8 cellular contexts compared by ENCODE assay signal in the genomic region with DNA sequence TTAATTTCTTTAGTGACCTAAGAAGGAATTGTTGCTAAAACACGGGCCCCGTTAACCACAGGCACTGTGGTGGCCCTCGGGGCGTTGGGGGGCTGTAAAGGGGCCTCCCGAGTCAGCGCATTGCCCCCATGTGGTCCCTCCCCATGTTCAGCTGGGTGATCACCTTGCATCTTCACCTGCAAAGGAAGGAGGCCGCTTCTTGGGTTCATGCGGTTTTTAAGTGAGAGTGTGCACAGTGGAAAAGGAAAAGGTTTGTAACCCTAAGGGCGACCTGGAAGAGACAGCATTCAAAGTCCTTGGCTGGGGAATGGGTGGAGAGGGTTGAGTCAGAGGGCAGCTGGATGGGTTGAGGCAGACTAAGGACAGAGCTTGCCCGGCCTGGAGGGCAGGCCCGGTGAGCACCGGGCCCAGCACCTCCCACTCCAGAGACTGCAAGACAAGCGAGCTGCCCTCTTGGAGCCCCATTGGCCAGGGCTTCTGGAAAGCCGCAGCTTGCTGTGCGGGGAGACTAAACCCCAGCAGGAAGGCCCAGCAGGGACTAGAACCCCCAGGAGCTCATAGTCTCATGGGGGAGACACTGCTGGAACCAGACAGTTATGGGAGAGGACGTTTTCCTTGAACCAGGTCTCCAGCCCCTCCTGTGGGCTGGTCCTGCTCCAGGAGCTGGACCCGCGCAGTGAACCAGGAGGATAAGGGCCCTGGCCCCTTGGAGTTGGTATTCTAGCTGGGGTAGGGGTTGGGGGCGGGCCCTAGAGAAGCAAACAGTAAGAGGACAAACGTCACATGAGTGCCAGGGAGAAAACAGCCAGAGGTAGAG. TPM values are rescaled to one million over a fixed set of nuclear protein-coding genes. Genes with fewer than 3 reads are reported as not detected.
DNase-seq lines count a peak whose midpoint lies in the region; TF ChIP-seq lines count a peak whose summit lies in the region.

No MANE protein-coding gene starts in this region.

- WGBS in liver, result 60% methylated on average over 20 of the region's 20 CpGs
- WGBS in thyroid gland, 2 donors, result 67 to 71% methylated on average over 16 to 20 of the region's 20 CpGs

- TF ChIP-seq CTCF in MCF 10A (IDR thresholded peaks at IDR 0.05; ENCODE audit: unreplicated experiment) (no peak), liver (IDR thresholded peaks at IDR 0.05; ENCODE audit: low read depth, low read length, missing input control) (no peak), thyroid gland (IDR thresholded peaks at IDR 0.05) (no peak)

- no TSS peak for BruUV-seq in MCF 10A (replicated peaks; lab: Mats Ljungman, UMichigan)

- H3K9me3 Mint-ChIP-seq in activated CD4-positive, alpha-beta T cell treated with anti-CD3 and anti-CD28 coated beads, Interleukin-2, amount 10 ng/mL, durations not matched to agents 24 days and 14 days, result no peaks in the 10 kb centered on the region
- no peaks in the 10 kb centered on the region for H3K9me3 Mint-ChIP-seq in MCF 10A (ENCODE audit: unreplicated experiment)

- CTCF ChIA-PET in MCF 10A (lab: Yijun Ruan, JAX), result interaction anchor here (0.5 to 9.8 kb wide), 50 partner anchors 7 to 1400 kb away, joined by 3 to 117 read pairs (median 4); partner anchors contain the start of gene RGMA

- peak overlapping the region; percentile 63 for H3K27ac Mint-ChIP-seq in activated CD4-positive, alpha-beta T cell treated with anti-CD3 and anti-CD28 coated beads, Interleukin-2, amount 10 ng/mL, durations not matched to agents 24 days and 14 days
- peak overlapping the region; percentile 95 for H3K27ac Mint-ChIP-seq in MCF 10A (ENCODE audit: low read depth, unreplicated experiment)

- TF ChIP-seq POLR2A in thyroid gland (IDR thresholded peaks at IDR 0.05), result no peak

- DNase-seq in activated CD4-positive, alpha-beta T cell treated with anti-CD3 and anti-CD28 coated beads, Interleukin-2, amount 10 ng/mL, durations not matched to agents 24 days and 14 days, result no peak
- DNase-seq in activated CD4-positive, alpha-beta T cell treated with anti-CD3 and anti-CD28 coated beads, Interleukin-2, amount 50 U/mL, for 48 hours, result no peak
- DNase-seq in MCF 10A (ENCODE audit: unreplicated experiment) (peak; percentile 78), thyroid gland (no peak), HAP-1 (ENCODE audit: low spot score in 2 of 2) (no peak), OCI-M1 (lab: John Stamatoyannopoulos, UW) (no peak)
- no peak for DNase-seq in activated naive CD4-positive, alpha-beta T cell (lab: John Stamatoyannopoulos, UW)

- H3K36me3 ChIP-seq in liver (ENCODE audit: control insufficient read depth in 4 of 4, insufficient read depth in 3 of 4, low read depth in 1 of 4, low read length in 3 of 4) (peaks cover 2 to 13% (median 4%) of the 10 kb centered on the region in 4 donors), thyroid gland (peaks cover 17 to 21% of the 10 kb centered on the region in 2 donors), HAP-1 (replicated peaks) (peaks cover 23% of the 10 kb centered on the region)

- peaks cover 28% of the 10 kb centered on the region for H3K36me3 Mint-ChIP-seq in activated CD4-positive, alpha-beta T cell treated with anti-CD3 and anti-CD28 coated beads, Interleukin-2, amount 10 ng/mL, durations not matched to agents 24 days and 14 days (ENCODE audit: low read depth)
- H3K36me3 Mint-ChIP-seq in MCF 10A (ENCODE audit: insufficient read depth, unreplicated experiment), result peaks cover 65% of the 10 kb centered on the region

- POLR2A ChIA-PET in MCF 10A (lab: Yijun Ruan, JAX), result interaction anchor here (0.7 to 3.3 kb wide), 11 partner anchors 12 to 1090 kb away, joined by 3 to 17 read pairs (median 4); no protein-coding TSS in a partner anchor

- no peak overlapping the region for H3K4me3 Mint-ChIP-seq in activated CD4-positive, alpha-beta T cell treated with anti-CD3 and anti-CD28 coated beads, Interleukin-2, amount 10 ng/mL, durations not matched to agents 24 days and 14 days
- H3K4me3 Mint-ChIP-seq in MCF 10A (ENCODE audit: unreplicated experiment), result peak overlapping the region; percentile 44

- peaks cover 25% of the 10 kb centered on the region for H3K4me1 Mint-ChIP-seq in activated CD4-positive, alpha-beta T cell treated with anti-CD3 and anti-CD28 coated beads, Interleukin-2, amount 10 ng/mL, durations not matched to agents 24 days and 14 days
- H3K4me1 Mint-ChIP-seq in MCF 10A (ENCODE audit: insufficient read depth, unreplicated experiment), result peaks cover 38% of the 10 kb centered on the region

- intact Hi-C loops in activated CD4-positive, alpha-beta T cell treated with anti-CD3 and anti-CD28 coated beads, Interleukin-2, amount 10 ng/mL, durations not matched to agents 24 days and 14 days (cut with micrococcal nuclease), result loop anchor here (1.0 kb wide), 1 partner anchor 1090 kb away; no protein-coding TSS in a partner anchor
- intact Hi-C loops in MCF 10A (cut with micrococcal nuclease), result loop anchor here (1.0 to 10.0 kb wide), 6 partner anchors 59 to 1205 kb away; partner anchors contain the start of genes MCTP2 and RGMA
- intact Hi-C loops in thyroid gland (cut with DNase I), result loop anchor here (10.0 kb wide), 2 partner anchors 235 to 965 kb away; no protein-coding TSS in a partner anchor

- peaks cover 11 to 52% (median 40%) of the 10 kb centered on the region in 4 donors for H3K4me1 ChIP-seq in liver (ENCODE audit: control insufficient read depth in 4 of 4, insufficient read depth in 4 of 4, low read length in 3 of 4)
- peaks cover 7 to 41% of the 10 kb centered on the region in 2 donors for H3K4me1 ChIP-seq in thyroid gland
- H3K4me1 ChIP-seq in HAP-1, result 0 out of 2 replicates have a peak, but pooled peaks cover 2% of the 10 kb centered on the region

- H3K4me3 ChIP-seq in liver (ENCODE audit: low read depth in 1 of 3, low read length in 3 of 3) (no peak overlapping the region), thyroid gland (replicated peaks in 1 of 3) (no peak overlapping the region), HAP-1 (no peak overlapping the region)

- no peak overlapping the region for H3K9ac ChIP-seq in liver (ENCODE audit: low read depth in 1 of 2, low read length in 2 of 2)

- H3K9me3 ChIP-seq in liver (ENCODE audit: control insufficient read depth in 4 of 4, low read length in 3 of 4), result no peaks in the 10 kb centered on the region
- no peaks in the 10 kb centered on the region for H3K9me3 ChIP-seq in thyroid gland
- H3K9me3 ChIP-seq in HAP-1, result no peaks in the 10 kb centered on the region

- in situ Hi-C loops in HAP-1 (cut with MboI; ENCODE audit: low sequenced_read_pairs), result loop anchor here (10.0 to 25.0 kb wide), 2 partner anchors 957 to 1095 kb away; no protein-coding TSS in a partner anchor

- H3K27ac ChIP-seq in liver (ENCODE audit: low read depth in 1 of 2, low read length in 2 of 2) (peak overlapping the region in 1 of 2 donors; percentile 75), thyroid gland (peak overlapping the region in 2 of 3 donors; percentile 66 to 76)

- H3K27me3 Mint-ChIP-seq in activated CD4-positive, alpha-beta T cell treated with anti-CD3 and anti-CD28 coated beads, Interleukin-2, amount 10 ng/mL, durations not matched to agents 24 days and 14 days, result no peaks in the 10 kb centered on the region
- no peaks in the 10 kb centered on the region for H3K27me3 Mint-ChIP-seq in MCF 10A (ENCODE audit: insufficient read depth, unreplicated experiment)

- H3K27me3 ChIP-seq in liver (ENCODE audit: control insufficient read depth in 4 of 4, insufficient read depth in 4 of 4, low read length in 3 of 4) (no peaks in the 10 kb centered on the region), thyroid gland (no peaks in the 10 kb centered on the region), HAP-1 (ENCODE audit: low read depth) (no peaks in the 10 kb centered on the region)

- TF ChIP-seq RAD21 in liver (IDR thresholded peaks at IDR 0.05), result no peak

TF ChIP-seq in liver, 16 proteins besides CTCF, POLR2A, EP300 and RAD21 (continues in another document):
- TF ChIP-seq FOXA2 (IDR thresholded peaks at IDR 0.05) (no peak), NR2F2 (IDR thresholded peaks at IDR 0.05) (no peak), SP1 (IDR thresholded peaks at IDR 0.05) (no peak), JUND (IDR thresholded peaks at IDR 0.05) (no peak), HNF4G (IDR thresholded peaks at IDR 0.05) (no peak), FOXA1 (IDR thresholded peaks at IDR 0.05) (no peak), GABPA (IDR thresholded peaks at IDR 0.05 in 1 of 2, conservative IDR thresholded peaks at IDR 0.05 in 1 of 2) (no peak), YY1 (IDR thresholded peaks at IDR 0.05) (no peak)
- TF ChIP-seq, protein P1, sequence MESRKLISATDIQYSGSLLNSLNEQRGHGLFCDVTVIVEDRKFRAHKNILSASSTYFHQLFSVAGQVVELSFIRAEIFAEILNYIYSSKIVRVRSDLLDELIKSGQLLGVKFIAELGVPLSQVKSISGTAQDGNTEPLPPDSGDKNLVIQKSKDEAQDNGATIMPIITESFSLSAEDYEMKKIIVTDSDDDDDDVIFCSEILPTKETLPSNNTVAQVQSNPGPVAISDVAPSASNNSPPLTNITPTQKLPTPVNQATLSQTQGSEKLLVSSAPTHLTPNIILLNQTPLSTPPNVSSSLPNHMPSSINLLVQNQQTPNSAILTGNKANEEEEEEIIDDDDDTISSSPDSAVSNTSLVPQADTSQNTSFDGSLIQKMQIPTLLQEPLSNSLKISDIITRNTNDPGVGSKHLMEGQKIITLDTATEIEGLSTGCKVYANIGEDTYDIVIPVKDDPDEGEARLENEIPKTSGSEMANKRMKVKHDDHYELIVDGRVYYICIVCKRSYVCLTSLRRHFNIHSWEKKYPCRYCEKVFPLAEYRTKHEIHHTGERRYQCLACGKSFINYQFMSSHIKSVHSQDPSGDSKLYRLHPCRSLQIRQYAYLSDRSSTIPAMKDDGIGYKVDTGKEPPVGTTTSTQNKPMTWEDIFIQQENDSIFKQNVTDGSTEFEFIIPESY (IDR thresholded peaks at IDR 0.05), result no peak
- TF ChIP-seq, protein P2, sequence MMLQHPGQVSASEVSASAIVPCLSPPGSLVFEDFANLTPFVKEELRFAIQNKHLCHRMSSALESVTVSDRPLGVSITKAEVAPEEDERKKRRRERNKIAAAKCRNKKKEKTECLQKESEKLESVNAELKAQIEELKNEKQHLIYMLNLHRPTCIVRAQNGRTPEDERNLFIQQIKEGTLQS (IDR thresholded peaks at IDR 0.05), result no peak

RNA-seq across cellular contexts. Expression of gene RGMA, which starts 59.2 kb away (rescaled TPM):
- 0.07 TPM in 1 of 2 replicates, not detected in the other for total RNA-seq in activated CD4-positive, alpha-beta T cell treated with anti-CD3 and anti-CD28 coated beads, Interleukin-2, amount 10 ng/mL, durations not matched to agents 24 days and 14 days
- total RNA-seq in MCF 10A (2022) (0.37 and 0.51 TPM in 2 replicates), liver (under 1 TPM in 1 of 2 donors, not detected in 1; 0.33 TPM), thyroid gland (10 to 100 TPM in 1 of 4 donors, 1 to 10 TPM in 3; 2.4 to 10.3 (median 6.0) TPM)
- under 1 TPM; 0.15 to 0.18 TPM for polyA plus RNA-seq in liver
